In the genomic region with DNA sequence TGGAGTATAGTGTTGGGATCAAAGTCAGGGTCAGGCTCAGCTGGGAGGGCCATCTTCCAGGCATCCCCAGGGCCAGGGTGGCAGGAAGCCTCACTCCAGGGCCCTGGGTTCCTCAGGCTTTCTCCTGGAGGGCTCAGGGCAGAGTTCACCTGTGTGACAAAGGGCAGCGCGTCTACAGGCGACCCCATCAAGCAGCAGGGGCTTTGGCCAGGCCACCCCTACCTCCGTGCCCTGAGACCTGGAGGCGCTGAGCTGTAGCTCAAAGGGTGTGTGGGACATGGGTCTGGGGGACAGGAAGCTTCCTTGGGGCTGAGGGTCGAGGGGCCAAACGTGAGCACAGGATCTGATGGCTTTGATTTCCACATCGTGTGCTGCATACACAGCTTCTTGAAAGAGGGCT, we compare ENCODE assay signal across 22 cellular contexts. TPM values are rescaled to one million over a fixed set of nuclear protein-coding genes. Genes with fewer than 3 reads are reported as not detected.
A peak's percentile ranks its signal among the peaks of the same experiment; 100 is the strongest.
DNase-seq lines count a peak whose midpoint lies in the region; ATAC-seq and TF ChIP-seq lines count a peak whose summit lies in the region.
"Had no signal": no experiment of that assay in that cellular context is flagged by ENCODE, and none has a peak within 500 bp of the region (broad histone marks: within the 10 kb centered on the region; RNA-seq: fewer than 3 reads in every experiment).

No MANE protein-coding gene starts in this region.

- no peak overlapping the region for H2BK120ac ChIP-seq in IMR-90 (ENCODE audit: low read depth, low read length)

- in situ Hi-C loops in IMR-90 (cut with MboI; ENCODE audit: low sequenced_read_pairs): no loop called here

- ATAC-seq in activated T-cell treated with anti-CD3 and anti-CD28 coated beads, Interleukin-2, amount 50 U/mL, for 4 hours: no peak
- ATAC-seq in activated T-cell treated with anti-CD3 and anti-CD28 coated beads, Interleukin-2, amount 50 U/mL, for 72 hours (replicated peaks in 1 of 2): no peak
- no peak for ATAC-seq in IMR-90 (ENCODE audit: low read depth)

- no peak overlapping the region for H3K27ac Mint-ChIP-seq in activated T-cell treated with anti-CD3 and anti-CD28 coated beads, Interleukin-2, amount 50 U/mL, for 72 hours
- no peak overlapping the region for H3K27ac Mint-ChIP-seq in glutamatergic neuron (ENCODE audit: unreplicated experiment)
- H3K27ac Mint-ChIP-seq: T-helper 2 cell treated with Interferon-gamma antibody and Interleukin-4, amounts not matched to agents 5 μg/mL and 100 μg/mL, for 36 hours had no signal

- H3K27ac ChIP-seq in IMR-90 (ENCODE audit: insufficient read depth, low read length) (no peak overlapping the region), osteoblast (ENCODE audit: low read depth, low read length) (no peak overlapping the region)
- H3K27ac ChIP-seq: HL-60, tibial artery, VCaP had no signal

- no peaks in the 10 kb centered on the region for H3K9me3 Mint-ChIP-seq in activated T-cell treated with anti-CD3 and anti-CD28 coated beads, Interleukin-2, amount 50 U/mL, for 4 hours
- no peaks in the 10 kb centered on the region for H3K9me3 Mint-ChIP-seq in activated T-cell treated with anti-CD3 and anti-CD28 coated beads, Interleukin-2, amount 50 U/mL, for 72 hours
- peaks cover 9% of the 10 kb centered on the region for H3K9me3 Mint-ChIP-seq in glutamatergic neuron (ENCODE audit: unreplicated experiment)
- H3K9me3 Mint-ChIP-seq: T-helper 2 cell treated with Interferon-gamma antibody and Interleukin-4, amounts not matched to agents 5 μg/mL and 100 μg/mL, for 36 hours had no signal

- H2BK20ac ChIP-seq in IMR-90 (ENCODE audit: low read depth, low read length): no peak overlapping the region

- H2AK9ac ChIP-seq in IMR-90 (replicated peaks; ENCODE audit: low read depth, low read length, poor library complexity): peak overlapping the region; percentile 8

- BruUV-seq in IMR-90 (replicated peaks; lab: Mats Ljungman, UMichigan): no TSS peak

- TF ChIP-seq POLR2A in IMR-90 (IDR thresholded peaks at IDR 0.05; ENCODE audit: low read depth, low read length): no peak

- H4K5ac ChIP-seq in IMR-90 (ENCODE audit: low read depth, low read length): no peak overlapping the region

- H3K4me3 ChIP-seq in IMR-90 (ENCODE audit: insufficient read depth, low read depth, low read length) (no peak overlapping the region), osteoblast (ENCODE audit: insufficient read depth, low read length) (no peak overlapping the region)
- H3K4me3 ChIP-seq: lung had no signal

- H2BK15ac ChIP-seq in IMR-90 (ENCODE audit: low read depth, low read length): no peak overlapping the region

- peak overlapping the region; percentile 45 for H3K4me3 Mint-ChIP-seq in activated T-cell treated with anti-CD3 and anti-CD28 coated beads, Interleukin-2, amount 50 U/mL, for 4 hours
- H3K4me3 Mint-ChIP-seq in activated T-cell treated with anti-CD3 and anti-CD28 coated beads, Interleukin-2, amount 50 U/mL, for 72 hours: peak overlapping the region in 1 of 2 donors; percentile 49
- peak overlapping the region; percentile 78 for H3K4me3 Mint-ChIP-seq in glutamatergic neuron (ENCODE audit: unreplicated experiment)
- H3K4me3 Mint-ChIP-seq: T-helper 2 cell treated with Interferon-gamma antibody and Interleukin-4, amounts not matched to agents 5 μg/mL and 100 μg/mL, for 36 hours had no signal

- peaks cover 17% of the 10 kb centered on the region for H3K27me3 Mint-ChIP-seq in activated T-cell treated with anti-CD3 and anti-CD28 coated beads, Interleukin-2, amount 50 U/mL, for 4 hours (ENCODE audit: low read depth)
- H3K27me3 Mint-ChIP-seq in activated T-cell treated with anti-CD3 and anti-CD28 coated beads, Interleukin-2, amount 50 U/mL, for 72 hours (ENCODE audit: low read depth): peaks cover 13% of the 10 kb centered on the region
- peaks cover 15% of the 10 kb centered on the region for H3K27me3 Mint-ChIP-seq in glutamatergic neuron (ENCODE audit: unreplicated experiment)

- no peak overlapping the region for H2AK5ac ChIP-seq in IMR-90 (ENCODE audit: low read depth, low read length)

- intact Hi-C loops in IMR-90 (cut with micrococcal nuclease): no loop called here

- H4K8ac ChIP-seq in IMR-90 (ENCODE audit: low read depth in 2 of 2, low read length in 2 of 2): no peak overlapping the region

- H3K9me1 ChIP-seq in IMR-90 (ENCODE audit: insufficient read depth, low read length): no peaks in the 10 kb centered on the region

- no peak for TF ChIP-seq RAD21 in IMR-90 (IDR thresholded peaks at IDR 0.05; ENCODE audit: low read length)

- CTCF ChIA-PET in IMR-90 (lab: Yijun Ruan, JAX): interaction anchor here (1.1 kb wide), 1 partner anchor 24 kb away, joined by 4 read pairs; no protein-coding TSS in a partner anchor

- no peak overlapping the region for H3K56ac ChIP-seq in IMR-90 (ENCODE audit: extremely low read depth, insufficient read depth, low read length)

- no peak overlapping the region for H3K23ac ChIP-seq in IMR-90 (ENCODE audit: low read depth, low read length)

- H3K18ac ChIP-seq in IMR-90 (ENCODE audit: low read depth, low read length): no peak overlapping the region

- H3K27me3 ChIP-seq in IMR-90 (ENCODE audit: control insufficient read depth, insufficient read depth, low read length) (peaks cover 35% of the 10 kb centered on the region), osteoblast (ENCODE audit: insufficient read depth, low read length) (peaks cover 9% of the 10 kb centered on the region)

- no peak overlapping the region for H4K91ac ChIP-seq in IMR-90 (ENCODE audit: insufficient read depth, low read depth, low read length)

- no peak overlapping the region for H3K9ac ChIP-seq in IMR-90 (ENCODE audit: low read depth, low read length)
- H3K9ac ChIP-seq: SK-N-SH had no signal

- POLR2A ChIA-PET in IMR-90 (lab: Charles Lee; ENCODE audit: unreplicated experiment): interaction anchor here (0.6 kb wide), 1 partner anchor 63 kb away, joined by 3 read pairs; no protein-coding TSS in a partner anchor

- H3K4ac ChIP-seq in IMR-90 (ENCODE audit: low read depth, low read length): no peak overlapping the region

- dilution Hi-C loops in IMR-90 (cut with HindIII; ENCODE audit: low sequenced_read_pairs, unreplicated experiment): no loop called here

- H2AFZ ChIP-seq in IMR-90 (replicated peaks; ENCODE audit: low read length, poor library complexity) (no peak overlapping the region), osteoblast (ENCODE audit: low read length) (peak overlapping the region; percentile 74)

- H3K79me1 ChIP-seq in IMR-90 (ENCODE audit: low read depth in 1 of 2, low read length in 2 of 2): no peaks in the 10 kb centered on the region

- H3K4me1 Mint-ChIP-seq in activated T-cell treated with anti-CD3 and anti-CD28 coated beads, Interleukin-2, amount 50 U/mL, for 4 hours (ENCODE audit: low read depth): peaks cover 4% of the 10 kb centered on the region
- peaks cover 4% of the 10 kb centered on the region for H3K4me1 Mint-ChIP-seq in activated T-cell treated with anti-CD3 and anti-CD28 coated beads, Interleukin-2, amount 50 U/mL, for 72 hours (ENCODE audit: low read depth)
- H3K4me1 Mint-ChIP-seq in glutamatergic neuron (ENCODE audit: low read depth, unreplicated experiment): peaks cover 1% of the 10 kb centered on the region

- no peak overlapping the region for H2BK5ac ChIP-seq in IMR-90 (ENCODE audit: low read depth, low read length, poor library complexity, severe bottlenecking)

- H3K4me1 ChIP-seq in IMR-90 (ENCODE audit: control insufficient read depth, insufficient read depth, low read length) (0 out of 2 replicates have a peak, but pooled peaks cover 2% of the 10 kb centered on the region), osteoblast (ENCODE audit: insufficient read depth, low read length) (no peaks in the 10 kb centered on the region)

- no peak for DNase-seq in activated T-cell treated with anti-CD3 and anti-CD28 coated beads, Interleukin-2, amount 50 U/mL, for 4 hours
- DNase-seq in activated T-cell treated with anti-CD3 and anti-CD28 coated beads, Interleukin-2, amount 50 U/mL, for 72 hours: no peak
- no peak for DNase-seq in IMR-90
- DNase-seq in glutamatergic neuron: no peak
- DNase-seq in osteoblast (ENCODE audit: insufficient read length, low spot score, missing footprints): no peak
- no peak for DNase-seq in NCI-H2029 treated with DMSO at 0.1 percent for 48 hours (lab: John Stamatoyannopoulos, UW)
- no peak for DNase-seq in pons (ENCODE audit: low spot score)
- no peak for DNase-seq in NCI-H2107 (lab: John Stamatoyannopoulos, UW)
- DNase-seq: activated CD4-positive, alpha-beta T cell treated with anti-CD3 and anti-CD28 coated beads, Interleukin-2, amount 50 U/mL, for 4 hours; central memory CD4-positive, alpha-beta T cell; Kasumi-1; kidney; MV-4-11; NCI-H1436 treated with DMSO at 0.1 percent for 48 hours; nucleus accumbens; SK-N-SH; stimulated activated CD4-positive, alpha-beta T cell treated with anti-CD3 and anti-CD28 coated beads, Interleukin-15, amount 100 ng/mL, for 24 hours; tibial artery had no signal

- WGBS in IMR-90 (ENCODE audit: extremely low coverage in 2 of 2, insufficient read length in 1 of 2), 2 experiments: 88% methylated on average over 7 of the region's 8 CpGs; no CpG with 5 or more reads in 1 of the 2 experiments

- no peaks in the 10 kb centered on the region for H3K79me2 ChIP-seq in osteoblast (ENCODE audit: insufficient read depth, low read length)

- no peak overlapping the region for H3K14ac ChIP-seq in IMR-90 (replicated peaks; ENCODE audit: low read depth, low read length)

- H3K36me3 Mint-ChIP-seq in activated T-cell treated with anti-CD3 and anti-CD28 coated beads, Interleukin-2, amount 50 U/mL, for 4 hours (ENCODE audit: insufficient read depth): no peaks in the 10 kb centered on the region
- no peaks in the 10 kb centered on the region for H3K36me3 Mint-ChIP-seq in activated T-cell treated with anti-CD3 and anti-CD28 coated beads, Interleukin-2, amount 50 U/mL, for 72 hours (ENCODE audit: insufficient read depth in 2 of 2)
- peaks cover 12% of the 10 kb centered on the region for H3K36me3 Mint-ChIP-seq in glutamatergic neuron (ENCODE audit: unreplicated experiment)

- H3K9me3 ChIP-seq in IMR-90 (ENCODE audit: control insufficient read depth, insufficient read depth, low read length): no peaks in the 10 kb centered on the region
- no peaks in the 10 kb centered on the region for H3K9me3 ChIP-seq in osteoblast (ENCODE audit: low read depth, low read length)
- H3K9me3 ChIP-seq: SK-N-SH, tibial artery had no signal

- H3K36me3 ChIP-seq in IMR-90 (ENCODE audit: control insufficient read depth, insufficient read depth, low read length) (no peaks in the 10 kb centered on the region), osteoblast (ENCODE audit: insufficient read depth, low read length) (no peaks in the 10 kb centered on the region)
- H3K36me3 ChIP-seq: tibial artery had no signal

- H3K4me2 ChIP-seq in IMR-90 (ENCODE audit: low read depth, low read length) (no peak overlapping the region), osteoblast (ENCODE audit: insufficient read depth, low read length) (no peak overlapping the region)
- H3K4me2 ChIP-seq: SK-N-SH had no signal

- peaks cover 9% of the 10 kb centered on the region; the same call in 1 of the 2 replicates for H4K20me1 ChIP-seq in IMR-90 (ENCODE audit: insufficient read depth, low read length)
- no peaks in the 10 kb centered on the region for H4K20me1 ChIP-seq in osteoblast (ENCODE audit: insufficient read depth, low read length)

- no peak for TF ChIP-seq CTCF in IMR-90 (conservative IDR thresholded peaks at IDR 0.05; ENCODE audit: low read depth, low read length)
- no peak for TF ChIP-seq CTCF in glutamatergic neuron (IDR thresholded peaks at IDR 0.05; ENCODE audit: partially characterized antibody, unreplicated experiment)
- no peak for TF ChIP-seq CTCF in osteoblast (IDR thresholded peaks at IDR 0.05; ENCODE audit: extremely low read depth, low read depth, low read length)

RNA-seq across cellular contexts. Expression of a gene that starts 12.8 kb away (rescaled TPM):
- under 1 TPM; 0.16 to 0.69 (median 0.46) TPM for total RNA-seq in activated T-cell treated with anti-CD3 and anti-CD28 coated beads, Interleukin-2, amount 50 U/mL, for 4 hours
- total RNA-seq in activated T-cell treated with anti-CD3 and anti-CD28 coated beads, Interleukin-2, amount 50 U/mL, for 72 hours: 1 to 10 TPM in 1 of 2 donors, under 1 TPM in 1; 0.41 to 1.7 TPM
- total RNA-seq in IMR-90 (2012; rRNA removed) (under 0.01 TPM in 2 replicates), glutamatergic neuron (ENCODE audit: unreplicated experiment) (0.32 TPM), osteoblast (under 0.01 and 0.36 TPM in 2 replicates)
- polyA plus RNA-seq in IMR-90 (2012; rRNA removed): 0.37 and 0.38 TPM in 2 replicates
- 0.10 and 0.12 TPM in 2 replicates for polyA plus RNA-seq in IMR-90 (2012; cell fraction: cytosol; rRNA removed)
- 2.3 and 3.5 TPM in 2 replicates for polyA plus RNA-seq in IMR-90 (2012; cell fraction: nucleus; rRNA removed; ENCODE audit: low replicate concordance)

RNA-seq across cellular contexts. Expression of a gene that starts 42.4 kb away (rescaled TPM):
- 1 to 10 TPM; 3.6 to 5.5 (median 4.9) TPM for total RNA-seq in activated T-cell treated with anti-CD3 and anti-CD28 coated beads, Interleukin-2, amount 50 U/mL, for 4 hours
- 1 to 10 TPM; 4.4 to 9.1 TPM for total RNA-seq in activated T-cell treated with anti-CD3 and anti-CD28 coated beads, Interleukin-2, amount 50 U/mL, for 72 hours
- under 0.01 and 0.18 TPM in 2 replicates for total RNA-seq in IMR-90 (2012; rRNA removed)
- 3.1 and 5.8 TPM in 2 replicates for polyA plus RNA-seq in IMR-90 (2012; rRNA removed)
- 0.90 and 1.6 TPM in 2 replicates for polyA plus RNA-seq in IMR-90 (2012; cell fraction: cytosol; rRNA removed)
- polyA plus RNA-seq in IMR-90 (2012; cell fraction: nucleus; rRNA removed; ENCODE audit: low replicate concordance): 31.6 and 69.2 TPM in 2 replicates
- 17.9 TPM for total RNA-seq in glutamatergic neuron (ENCODE audit: unreplicated experiment)
- 0.72 and 1.2 TPM in 2 replicates for total RNA-seq in osteoblast

RNA-seq across cellular contexts. Expression of a gene that starts 53.2 kb away (rescaled TPM):
- 10 to 100 TPM in 1 of 3 donors, 1 to 10 TPM in 2; 8.4 to 11.7 (median 8.8) TPM for total RNA-seq in activated T-cell treated with anti-CD3 and anti-CD28 coated beads, Interleukin-2, amount 50 U/mL, for 4 hours
- 10 to 100 TPM; 15.2 to 16.0 TPM for total RNA-seq in activated T-cell treated with anti-CD3 and anti-CD28 coated beads, Interleukin-2, amount 50 U/mL, for 72 hours
- total RNA-seq in IMR-90 (2012; rRNA removed): 3.6 and 5.0 TPM in 2 replicates
- 6.3 and 8.1 TPM in 2 replicates for polyA plus RNA-seq in IMR-90 (2012; rRNA removed)
- 7.9 and 8.2 TPM in 2 replicates for polyA plus RNA-seq in IMR-90 (2012; cell fraction: cytosol; rRNA removed)
- 12.6 and 22.4 TPM in 2 replicates for polyA plus RNA-seq in IMR-90 (2012; cell fraction: nucleus; rRNA removed; ENCODE audit: low replicate concordance)
- total RNA-seq in glutamatergic neuron (ENCODE audit: unreplicated experiment): 26.6 TPM
- total RNA-seq in osteoblast: 1.2 and 1.4 TPM in 2 replicates
